Comparison of ENCODE assay signal across 1 cellular context in the genomic region with DNA sequence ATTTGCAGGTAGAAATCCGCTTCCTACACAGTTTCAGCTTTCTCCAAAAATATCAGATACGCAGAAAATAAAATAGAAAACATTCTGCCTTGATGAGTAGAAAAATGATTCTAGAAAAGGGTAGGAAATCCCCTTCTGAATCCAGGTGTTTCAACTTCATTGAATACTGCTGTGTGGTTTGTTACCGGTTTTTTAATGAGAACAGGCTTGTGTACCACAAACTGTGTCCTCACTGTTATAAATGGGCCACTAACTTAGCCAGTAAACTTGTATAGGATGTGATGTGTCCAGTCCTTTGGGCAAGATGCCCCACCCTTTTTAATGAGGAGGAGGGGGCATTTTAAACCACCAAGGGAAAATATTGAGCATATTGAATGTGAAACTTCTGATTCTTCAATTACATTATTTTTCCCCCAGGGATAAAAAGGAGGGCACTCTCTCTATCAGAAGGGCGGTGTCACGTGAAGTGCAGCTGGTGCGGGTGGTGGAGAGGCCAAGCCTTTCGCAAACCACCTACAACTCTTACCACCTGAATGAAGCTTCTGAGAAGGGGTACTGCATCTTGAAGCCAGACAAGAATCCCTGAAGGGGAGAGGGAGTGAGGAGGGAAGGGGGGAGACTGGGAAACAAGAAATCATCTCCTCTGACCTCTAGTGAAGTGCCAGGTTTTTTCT.
TF ChIP-seq lines count a peak whose summit lies in the region.

No MANE protein-coding gene starts in this region.

TF ChIP-seq in endothelial cell of umbilical vein, 7 proteins besides CTCF, POLR2A, EP300 and RAD21 (continued from another document):
- TF ChIP-seq, protein P1, sequence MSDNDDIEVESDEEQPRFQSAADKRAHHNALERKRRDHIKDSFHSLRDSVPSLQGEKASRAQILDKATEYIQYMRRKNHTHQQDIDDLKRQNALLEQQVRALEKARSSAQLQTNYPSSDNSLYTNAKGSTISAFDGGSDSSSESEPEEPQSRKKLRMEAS (IDR thresholded peaks at IDR 0.05; ENCODE audit: insufficient read depth, insufficient read length), result no peak
- TF ChIP-seq EZH2 (IDR thresholded peaks at IDR 0.05; ENCODE audit: borderline replicate concordance, low read depth, low read length, severe bottlenecking) (no peak), MYC (IDR thresholded peaks at IDR 0.05; ENCODE audit: low read depth, low read length) (no peak), FOS (IDR thresholded peaks at IDR 0.05; ENCODE audit: borderline replicate concordance, insufficient read depth, low read length) (no peak)
